Comparison of ENCODE assay signal across 1 cellular context in genomic region chr13:38582133-38582532, GRCh38.
TF ChIP-seq lines count a peak whose summit lies in the region.

No MANE protein-coding gene starts in this region.

TF ChIP-seq in H1, 55 proteins besides CTCF, POLR2A, EP300 and RAD21 (continued from another document):
- TF ChIP-seq CHD7 (IDR thresholded peaks at IDR 0.05; ENCODE audit: insufficient replicate concordance, low read length) (no peak), SUZ12 (IDR thresholded peaks at IDR 0.05; ENCODE audit: low read length) (no peak), SIN3A (conservative IDR thresholded peaks at IDR 0.05 in 1 of 2, IDR thresholded peaks at IDR 0.05 in 1 of 2; ENCODE audit: low read depth in 1 of 2, low read length in 2 of 2) (no peak), KDM5A (IDR thresholded peaks at IDR 0.05; ENCODE audit: low read length) (no peak), MAFK (IDR thresholded peaks at IDR 0.05; ENCODE audit: low read depth, low read length) (no peak), RBBP5 (IDR thresholded peaks at IDR 0.05; ENCODE audit: borderline replicate concordance, low read depth, low read length) (no peak), RFX5 (IDR thresholded peaks at IDR 0.05; ENCODE audit: borderline replicate concordance, low read depth, low read length) (no peak), NRF1 (IDR thresholded peaks at IDR 0.05; ENCODE audit: low read depth, low read length) (no peak), PHF8 (conservative IDR thresholded peaks at IDR 0.05; ENCODE audit: low read depth, low read length) (no peak), TAF1 (IDR thresholded peaks at IDR 0.05; ENCODE audit: low read depth, low read length) (no peak), SRF (IDR thresholded peaks at IDR 0.05; ENCODE audit: low read depth, low read length) (no peak)
